Comparison of ENCODE assay signal across 8 cellular contexts in the genomic region with DNA sequence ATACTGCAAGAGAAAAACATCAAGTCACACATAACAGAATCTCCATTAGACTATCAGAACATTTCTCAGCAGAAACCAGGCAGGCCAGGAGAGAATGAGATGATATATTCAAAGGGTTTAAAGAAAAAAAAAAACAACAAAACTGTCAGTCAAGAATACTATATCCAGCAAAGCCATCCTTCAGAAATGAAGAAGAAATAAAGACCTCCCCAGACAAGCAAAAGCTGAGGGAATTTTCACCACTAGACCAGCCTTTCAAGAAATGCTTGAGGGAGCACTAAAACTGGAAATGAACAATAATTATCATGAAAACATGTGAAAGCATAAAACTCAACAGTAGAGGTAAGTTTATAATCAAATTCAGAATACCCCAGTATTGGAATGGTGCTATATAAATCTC. TPM values are rescaled to one million over a fixed set of nuclear protein-coding genes. Genes with fewer than 3 reads are reported as not detected.
"Had no signal": no experiment of that assay in that cellular context is flagged by ENCODE, and none has a peak within 500 bp of the region (broad histone marks: within the 10 kb centered on the region; RNA-seq: fewer than 3 reads in every experiment).

No MANE protein-coding gene starts in this region.

- H3K4me3 ChIP-seq: GM12878 had no signal

- DNase-seq: GDM1, GF-D8 had no signal

- ATAC-seq: GM12878 had no signal

- FAIRE-seq: G401.6, GM12878, GM12891, GM18507, GM19239 had no signal

RNA-seq across cellular contexts. Expression of gene LPAR3, which starts 56.7 kb away (rescaled TPM):
- total RNA-seq: G401 had no signal
